Comparison of ENCODE assay signal across 29 cellular contexts in the genomic region with DNA sequence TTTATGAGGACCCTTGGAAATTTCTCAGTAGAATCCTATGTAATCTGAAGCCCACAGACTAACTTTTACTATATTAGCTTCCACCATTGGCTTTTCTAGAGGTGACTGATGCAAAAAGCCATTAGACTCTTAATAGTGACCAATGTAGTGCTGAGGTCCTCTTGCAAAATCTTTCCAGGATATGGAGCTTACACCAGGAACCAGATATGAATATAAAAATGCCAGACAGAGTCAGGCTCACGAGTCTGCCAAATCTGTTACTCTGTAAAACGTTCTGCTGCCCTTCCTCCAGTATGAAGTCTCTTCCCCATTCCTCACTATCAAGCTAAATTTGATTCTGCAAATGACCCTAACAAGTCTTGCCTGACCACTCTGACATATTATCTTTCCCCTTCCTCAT.
"Had no signal": no experiment of that assay in that cellular context is flagged by ENCODE, and none has a peak within 500 bp of the region (broad histone marks: within the 10 kb centered on the region; RNA-seq: fewer than 3 reads in every experiment).

No MANE protein-coding gene starts in this region.

- H3K9me3 ChIP-seq: ascending aorta, breast epithelium, gastroesophageal sphincter had no signal

- H3K4me1 Mint-ChIP-seq: activated naive CD4-positive, alpha-beta T cell treated with anti-CD3 and anti-CD28 coated beads, Interleukin-2, amount 50 U/mL, for 24 hours; activated naive CD8-positive, alpha-beta T cell treated with anti-CD3 and anti-CD28 coated beads for 36 hours; activated naive CD8-positive, alpha-beta T cell treated with anti-CD3 and anti-CD28 coated beads, Interleukin-2, amount 50 U/mL, for 24 hours; brain; central memory CD8-positive, alpha-beta T cell had no signal

- H3K27me3 Mint-ChIP-seq: activated naive CD8-positive, alpha-beta T cell treated with anti-CD3 and anti-CD28 coated beads, Interleukin-2, amount 50 U/mL, for 24 hours; brain; central memory CD8-positive, alpha-beta T cell; dendritic cell treated with granulocyte-macrophage colony-stimulating factor and Interleukin-4, amounts not matched to agents 40 ng/mL and 50 ng/mL, for 4 days had no signal

- H3K36me3 ChIP-seq: ascending aorta, breast epithelium, cardiac muscle cell, esophagus squamous epithelium, gastroesophageal sphincter had no signal

- H3K4me1 ChIP-seq: ascending aorta, breast epithelium, esophagus squamous epithelium, gastroesophageal sphincter had no signal

- H3K27me3 ChIP-seq: ascending aorta, breast epithelium, cardiac muscle cell, esophagus squamous epithelium, gastroesophageal sphincter had no signal

- ATAC-seq: activated CD8-positive, alpha-beta T cell treated with anti-CD3 and anti-CD28 coated beads for 36 hours; activated naive CD8-positive, alpha-beta T cell treated with anti-CD3 and anti-CD28 coated beads, Interleukin-2, amount 50 U/mL, for 24 hours; gastroesophageal sphincter had no signal

- H3K4me3 ChIP-seq: ascending aorta, breast epithelium, cardiac muscle cell, coronary artery, dorsolateral prefrontal cortex, esophagus squamous epithelium, gastroesophageal sphincter had no signal

- H3K27ac ChIP-seq: ascending aorta, breast epithelium, cardiac muscle cell, coronary artery, dorsolateral prefrontal cortex, epithelial cell of prostate, esophagus squamous epithelium, gastroesophageal sphincter had no signal

- DNase-seq: activated CD4-positive, alpha-beta T cell treated with anti-CD3 and anti-CD28 coated beads for 1 hour; activated CD4-positive, alpha-beta T cell treated with anti-CD3 and anti-CD28 coated beads for 48 hours; activated CD4-positive, alpha-beta T cell treated with anti-CD3 and anti-CD28 coated beads, Interleukin-2, amount 50 U/mL, for 1 hour; activated CD4-positive, alpha-beta T cell treated with anti-CD3 and anti-CD28 coated beads, Interleukin-2, amount 50 U/mL, for 48 hours; activated CD4-positive, CD25-positive, alpha-beta regulatory T cell; activated CD8-positive, alpha-beta memory T cell treated with anti-CD3 and anti-CD28 coated beads for 24 hours; activated CD8-positive, alpha-beta memory T cell treated with anti-CD3 and anti-CD28 coated beads, Interleukin-2, amount 50 U/mL, for 4 hours; activated CD8-positive, alpha-beta T cell treated with anti-CD3 and anti-CD28 coated beads for 36 hours; activated effector memory CD4-positive, alpha-beta T cell treated with anti-CD3 and anti-CD28 coated beads, Interleukin-2, amount 50 U/mL, for 16 hours; activated naive CD4-positive, alpha-beta T cell treated with anti-CD3 and anti-CD28 coated beads for 36 hours; activated naive CD8-positive, alpha-beta T cell treated with anti-CD3 and anti-CD28 coated beads for 36 hours; activated naive CD8-positive, alpha-beta T cell treated with anti-CD3 and anti-CD28 coated beads, Interleukin-2, amount 50 U/mL, for 24 hours; activated T-cell treated with anti-CD3 and anti-CD28 coated beads, Interleukin-2, amount 50 U/mL, for 1 hour; activated T-cell treated with anti-CD3 and anti-CD28 coated beads, Interleukin-2, amount 50 U/mL, for 48 hours; dorsolateral prefrontal cortex; esophagus squamous epithelium; T-helper 2 cell had no signal

- H3K9me3 Mint-ChIP-seq: activated naive CD4-positive, alpha-beta T cell treated with anti-CD3 and anti-CD28 coated beads for 36 hours; activated naive CD8-positive, alpha-beta T cell treated with anti-CD3 and anti-CD28 coated beads, Interleukin-2, amount 50 U/mL, for 24 hours; activated T-helper 2 cell treated with anti-CD3 and anti-CD28 coated beads, Interferon-gamma antibody, Interleukin-2, Interleukin-4, amounts not matched to agents 10 μg/mL and 5 μg/mL and 100 μg/mL, durations not matched to agents 14 hours and 24 hours and 36 hours; brain had no signal

- H3K36me3 Mint-ChIP-seq: activated naive CD4-positive, alpha-beta T cell treated with anti-CD3 and anti-CD28 coated beads, Interleukin-2, amount 50 U/mL, for 24 hours; activated naive CD8-positive, alpha-beta T cell treated with anti-CD3 and anti-CD28 coated beads for 36 hours; brain had no signal

- H3K4me3 Mint-ChIP-seq: activated CD8-positive, alpha-beta T cell treated with anti-CD3 and anti-CD28 coated beads for 36 hours; activated naive CD4-positive, alpha-beta T cell treated with anti-CD3 and anti-CD28 coated beads for 36 hours; activated naive CD4-positive, alpha-beta T cell treated with anti-CD3 and anti-CD28 coated beads, Interleukin-2, amount 50 U/mL, for 24 hours; activated naive CD8-positive, alpha-beta T cell treated with anti-CD3 and anti-CD28 coated beads for 36 hours; activated naive CD8-positive, alpha-beta T cell treated with anti-CD3 and anti-CD28 coated beads, Interleukin-2, amount 50 U/mL, for 24 hours; activated T-helper 1 cell treated with anti-CD3 and anti-CD28 coated beads, Interleukin-12 subunit alpha, Interleukin-12 subunit beta, Interleukin-2, Interleukin-4 antibody, amounts not matched to agents 30 ng/mL and 10 ng/mL and 1 ng/mL, durations not matched to agents 14 hours and 24 hours and 36 hours; brain; central memory CD8-positive, alpha-beta T cell; dendritic cell treated with granulocyte-macrophage colony-stimulating factor and Interleukin-4, amounts not matched to agents 40 ng/mL and 50 ng/mL, for 4 days had no signal

- H3K27ac Mint-ChIP-seq: activated CD8-positive, alpha-beta T cell treated with anti-CD3 and anti-CD28 coated beads for 36 hours; activated naive CD4-positive, alpha-beta T cell treated with anti-CD3 and anti-CD28 coated beads for 36 hours; activated naive CD4-positive, alpha-beta T cell treated with anti-CD3 and anti-CD28 coated beads, Interleukin-2, amount 50 U/mL, for 24 hours; activated naive CD8-positive, alpha-beta T cell treated with anti-CD3 and anti-CD28 coated beads for 36 hours; activated naive CD8-positive, alpha-beta T cell treated with anti-CD3 and anti-CD28 coated beads, Interleukin-2, amount 50 U/mL, for 24 hours; activated T-helper 1 cell treated with anti-CD3 and anti-CD28 coated beads, Interleukin-12 subunit alpha, Interleukin-12 subunit beta, Interleukin-2, Interleukin-4 antibody, amounts not matched to agents 30 ng/mL and 10 ng/mL and 1 ng/mL, durations not matched to agents 14 hours and 24 hours and 36 hours; activated T-helper 2 cell treated with anti-CD3 and anti-CD28 coated beads, Interferon-gamma antibody, Interleukin-2, Interleukin-4, amounts not matched to agents 10 μg/mL and 5 μg/mL and 100 μg/mL, durations not matched to agents 14 hours and 24 hours and 36 hours; brain; dendritic cell treated with granulocyte-macrophage colony-stimulating factor and Interleukin-4, amounts not matched to agents 40 ng/mL and 50 ng/mL, for 4 days had no signal
